ENCODE assay signal across 1 cellular context in genomic region chr19:17305517-17306284, GRCh38.
TF ChIP-seq lines count a peak whose summit lies in the region.

MRPL34 (plus strand) TSS chr19:17305872; CDS start chr19:17305893, 21 bp downstream.

TF ChIP-seq in GM12878, 131 proteins besides CTCF, POLR2A, EP300 and RAD21 (continued from another document and continues in another):
- TF ChIP-seq REST (IDR thresholded peaks at IDR 0.05; ENCODE audit: low read depth, low read length) (no peak), GATAD2B (conservative IDR thresholded peaks at IDR 0.05; ENCODE audit: low read depth) (peak; percentile 76; the same call in 1 of the 2 replicates), NRF1 (conservative IDR thresholded peaks at IDR 0.05; ENCODE audit: low read depth, low read length) (peak; percentile 82), KAT2A (conservative IDR thresholded peaks at IDR 0.05; ENCODE audit: control insufficient read depth, low read depth, low read length) (no peak), RCOR1 (conservative IDR thresholded peaks at IDR 0.05; ENCODE audit: low read depth, low read length) (no peak; the same call in 1 of the 2 replicates), MXI1 (IDR thresholded peaks at IDR 0.05; ENCODE audit: low read depth, low read length) (peak; percentile 52), CEBPB (IDR thresholded peaks at IDR 0.05; ENCODE audit: borderline replicate concordance in 1 of 2, low read depth in 2 of 2, low read length in 2 of 2) (no peak), ZNF384 (IDR thresholded peaks at IDR 0.05; ENCODE audit: borderline replicate concordance, low read depth, low read length) (no peak), IKZF1 (conservative IDR thresholded peaks at IDR 0.05) (peak; percentile 85), ZNF687 (IDR thresholded peaks at IDR 0.05) (peak; percentile 66), ATF7 (IDR thresholded peaks at IDR 0.05; ENCODE audit: low read depth) (no peak), ZBED1 (IDR thresholded peaks at IDR 0.05; ENCODE audit: borderline replicate concordance) (no peak), MTA3 (IDR thresholded peaks at IDR 0.05; ENCODE audit: borderline replicate concordance, low read length) (no peak), CREB1 (IDR thresholded peaks at IDR 0.05; ENCODE audit: low read depth) (no peak; the same call in none of the 2 replicates), CBX5 (IDR thresholded peaks at IDR 0.05; ENCODE audit: low read depth) (no peak), GABPA (IDR thresholded peaks at IDR 0.05; ENCODE audit: low read depth) (no peak), RBBP5 (conservative IDR thresholded peaks at IDR 0.05) (no peak), SMARCA5 (IDR thresholded peaks at IDR 0.05) (peak; percentile 90), NKRF (conservative IDR thresholded peaks at IDR 0.05) (no peak; the same call in none of the 2 replicates), FOXM1 (IDR thresholded peaks at IDR 0.05; ENCODE audit: low read depth, low read length) (no peak), KDM1A (IDR thresholded peaks at IDR 0.05; ENCODE audit: borderline replicate concordance) (no peak), RUNX3 (IDR thresholded peaks at IDR 0.05; ENCODE audit: low read length) (0 out of 2 replicates have a peak, but pooled peaks have one; percentile 56), SUZ12 (IDR thresholded peaks at IDR 0.05; ENCODE audit: unreplicated experiment) (no peak), MYB (IDR thresholded peaks at IDR 0.05; ENCODE audit: borderline replicate concordance, low read depth, low read length) (peak; percentile 59; the same call in 1 of the 2 replicates), PAX5 (IDR thresholded peaks at IDR 0.05; ENCODE audit: borderline replicate concordance, low read depth, low read length) (no peak; the same call in 1 of the 2 replicates), TCF3 (IDR thresholded peaks at IDR 0.05; ENCODE audit: borderline replicate concordance, insufficient read depth, low read depth, low read length) (peak; percentile 100), CHD1 (IDR thresholded peaks at IDR 0.05; ENCODE audit: low read depth, low read length) (no peak), RB1 (IDR thresholded peaks at IDR 0.05; ENCODE audit: borderline replicate concordance) (peak; percentile 92), SKIL (IDR thresholded peaks at IDR 0.05; ENCODE audit: low read depth, poor library complexity, severe bottlenecking) (no peak), EED (IDR thresholded peaks at IDR 0.05; ENCODE audit: low read depth) (0 out of 2 replicates have a peak, but pooled peaks have one; percentile 57), SUPT20H (IDR thresholded peaks at IDR 0.05; ENCODE audit: borderline replicate concordance, control insufficient read depth, low read depth, low read length) (no peak), DPF2 (IDR thresholded peaks at IDR 0.05) (peak; percentile 67), HSF1 (IDR thresholded peaks at IDR 0.05; ENCODE audit: low read depth, low read length) (no peak), MEF2B (IDR thresholded peaks at IDR 0.05; ENCODE audit: partially characterized antibody, poor library complexity, severe bottlenecking) (no peak), TBL1XR1 (IDR thresholded peaks at IDR 0.05; ENCODE audit: low read depth, low read length) (no peak), PRDM15 (CRISPR knock-in tag; IDR thresholded peaks at IDR 0.05) (no peak), CREM (IDR thresholded peaks at IDR 0.05; ENCODE audit: low read depth) (peak; percentile 12; the same call in 1 of the 2 replicates), ETV6 (conservative IDR thresholded peaks at IDR 0.05 in 1 of 2, IDR thresholded peaks at IDR 0.05 in 1 of 2; ENCODE audit: borderline replicate concordance in 1 of 2, low read depth in 1 of 2) (no peak), EGR1 (IDR thresholded peaks at IDR 0.05; ENCODE audit: borderline replicate concordance in 1 of 2, low read depth in 2 of 2, low read length in 2 of 2) (peak in 1 of 2 experiments; percentile 52; a peak in 1 of 3 replicates), YBX1 (IDR thresholded peaks at IDR 0.05) (no peak), PKNOX1 (IDR thresholded peaks at IDR 0.05) (peak; percentile 84), EZH2 (IDR thresholded peaks at IDR 0.05; ENCODE audit: borderline replicate concordance, control insufficient read depth, low read depth, low read length) (no peak), IKZF2 (IDR thresholded peaks at IDR 0.05) (no peak; a peak in 1 of 4 replicates), TCF7 (IDR thresholded peaks at IDR 0.05; ENCODE audit: borderline replicate concordance) (no peak)
